In the genomic region with DNA sequence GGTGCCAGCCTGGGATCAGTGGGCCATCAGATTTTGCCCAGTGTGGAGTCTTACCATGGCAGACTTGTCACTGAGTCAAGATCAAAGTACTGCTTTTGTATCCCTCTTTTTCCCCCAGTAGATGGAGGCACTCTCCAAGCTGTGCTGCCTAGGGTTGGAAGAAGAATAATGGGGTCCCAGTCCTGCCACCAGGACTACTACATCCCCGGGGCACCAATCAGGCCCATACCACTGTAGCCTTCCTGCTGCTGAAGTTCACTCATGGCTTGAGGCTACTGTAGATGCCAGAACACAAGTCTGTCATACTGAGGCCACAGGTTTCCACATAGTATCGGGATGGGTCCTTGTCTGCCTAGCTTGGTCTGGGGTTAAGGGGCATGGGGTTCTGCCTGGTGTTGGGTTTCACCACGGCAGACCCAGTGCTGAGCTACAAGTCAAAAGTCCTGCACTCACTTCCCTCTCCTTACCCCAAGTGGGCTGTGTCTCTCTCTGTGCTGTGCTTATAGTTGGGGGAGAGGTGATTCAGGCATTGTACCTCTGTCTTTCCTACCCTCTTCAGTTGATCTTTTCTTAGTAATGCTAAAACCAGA, we compare ENCODE assay signal across 14 cellular contexts.
"Had no signal": no experiment of that assay in that cellular context is flagged by ENCODE, and none has a peak within 500 bp of the region (broad histone marks: within the 10 kb centered on the region; RNA-seq: fewer than 3 reads in every experiment).

No MANE protein-coding gene starts in this region.

- H3K27me3 Mint-ChIP-seq: activated CD4-positive, alpha-beta memory T cell treated with anti-CD3 and anti-CD28 coated beads, Interleukin-2, amount 10 ng/mL, durations not matched to agents 7 days and 5 days; naive thymus-derived CD4-positive, alpha-beta T cell had no signal

- H3K4me2 ChIP-seq: hepatocyte had no signal

- ATAC-seq: stimulated activated naive CD8-positive, alpha-beta T cell treated with anti-CD3 and anti-CD28 coated beads, Interleukin-15, Interleukin-2, amounts not matched to agents 100 U/mL and 50 U/mL, for 24 hours had no signal

- H2AFZ ChIP-seq: hepatocyte had no signal

- H3K4me3 Mint-ChIP-seq: activated CD4-positive, alpha-beta memory T cell treated with anti-CD3 and anti-CD28 coated beads, Interleukin-2, amount 10 ng/mL, durations not matched to agents 7 days and 5 days; activated T-helper 1 cell treated with anti-CD3 and anti-CD28 coated beads, Interleukin-12 subunit alpha, Interleukin-12 subunit beta, Interleukin-2, Interleukin-4 antibody, amounts not matched to agents 30 ng/mL and 10 ng/mL and 1 ng/mL, durations not matched to agents 14 hours and 24 hours and 36 hours; T-helper 2 cell treated with Interferon-gamma antibody and Interleukin-4, amounts not matched to agents 5 μg/mL and 100 μg/mL, for 36 hours had no signal

- H3K4me3 ChIP-seq: hepatocyte, lung, psoas muscle, sigmoid colon, suprapubic skin had no signal

- DNase-seq: activated CD8-positive, alpha-beta memory T cell treated with anti-CD3 and anti-CD28 coated beads, Interleukin-2, amount 50 U/mL, for 4 hours; activated naive CD4-positive, alpha-beta T cell; psoas muscle; sigmoid colon; stimulated activated CD4-positive, alpha-beta T cell treated with anti-CD3 and anti-CD28 coated beads, Interleukin-12 subunit alpha, Interleukin-12 subunit beta, amount 100 ng/mL, for 4 hours; SW 1271 had no signal

- H3K27me3 ChIP-seq: hepatocyte, sigmoid colon, suprapubic skin had no signal

- H3K27ac Mint-ChIP-seq: activated CD4-positive, alpha-beta memory T cell treated with anti-CD3 and anti-CD28 coated beads, Interleukin-2, amount 10 ng/mL, durations not matched to agents 7 days and 5 days; activated T-helper 1 cell treated with anti-CD3 and anti-CD28 coated beads, Interleukin-12 subunit alpha, Interleukin-12 subunit beta, Interleukin-2, Interleukin-4 antibody, amounts not matched to agents 30 ng/mL and 10 ng/mL and 1 ng/mL, durations not matched to agents 14 hours and 24 hours and 36 hours; T-helper 2 cell treated with Interferon-gamma antibody and Interleukin-4, amounts not matched to agents 5 μg/mL and 100 μg/mL, for 36 hours had no signal

- H3K36me3 ChIP-seq: sigmoid colon, suprapubic skin had no signal

- H3K27ac ChIP-seq: hepatocyte, psoas muscle, sigmoid colon, suprapubic skin had no signal
